Comparison of ENCODE assay signal across 1 cellular context in genomic region chr10:72297281-72297967, GRCh38.
TF ChIP-seq lines count a peak whose summit lies in the region.

No MANE protein-coding gene starts in this region.

TF ChIP-seq in GM12878, 131 proteins besides CTCF, POLR2A, EP300 and RAD21 (continued from another document):
- TF ChIP-seq FOS (IDR thresholded peaks at IDR 0.05; ENCODE audit: borderline replicate concordance, extremely low read depth, insufficient read length): no peak
- peak; percentile 100 for TF ChIP-seq GATAD2B (conservative IDR thresholded peaks at IDR 0.05; ENCODE audit: low read depth)
- TF ChIP-seq IRF5 (IDR thresholded peaks at IDR 0.05; ENCODE audit: borderline replicate concordance): peak; percentile 91
- TF ChIP-seq YBX1 (IDR thresholded peaks at IDR 0.05): no peak
- TF ChIP-seq, protein P1, sequence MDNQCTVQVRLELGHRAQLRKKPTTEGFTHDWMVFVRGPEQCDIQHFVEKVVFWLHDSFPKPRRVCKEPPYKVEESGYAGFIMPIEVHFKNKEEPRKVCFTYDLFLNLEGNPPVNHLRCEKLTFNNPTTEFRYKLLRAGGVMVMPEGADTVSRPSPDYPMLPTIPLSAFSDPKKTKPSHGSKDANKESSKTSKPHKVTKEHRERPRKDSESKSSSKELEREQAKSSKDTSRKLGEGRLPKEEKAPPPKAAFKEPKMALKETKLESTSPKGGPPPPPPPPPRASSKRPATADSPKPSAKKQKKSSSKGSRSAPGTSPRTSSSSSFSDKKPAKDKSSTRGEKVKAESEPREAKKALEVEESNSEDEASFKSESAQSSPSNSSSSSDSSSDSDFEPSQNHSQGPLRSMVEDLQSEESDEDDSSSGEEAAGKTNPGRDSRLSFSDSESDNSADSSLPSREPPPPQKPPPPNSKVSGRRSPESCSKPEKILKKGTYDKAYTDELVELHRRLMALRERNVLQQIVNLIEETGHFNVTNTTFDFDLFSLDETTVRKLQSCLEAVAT (IDR thresholded peaks at IDR 0.05): peak; percentile 98
- TF ChIP-seq, protein P2, sequence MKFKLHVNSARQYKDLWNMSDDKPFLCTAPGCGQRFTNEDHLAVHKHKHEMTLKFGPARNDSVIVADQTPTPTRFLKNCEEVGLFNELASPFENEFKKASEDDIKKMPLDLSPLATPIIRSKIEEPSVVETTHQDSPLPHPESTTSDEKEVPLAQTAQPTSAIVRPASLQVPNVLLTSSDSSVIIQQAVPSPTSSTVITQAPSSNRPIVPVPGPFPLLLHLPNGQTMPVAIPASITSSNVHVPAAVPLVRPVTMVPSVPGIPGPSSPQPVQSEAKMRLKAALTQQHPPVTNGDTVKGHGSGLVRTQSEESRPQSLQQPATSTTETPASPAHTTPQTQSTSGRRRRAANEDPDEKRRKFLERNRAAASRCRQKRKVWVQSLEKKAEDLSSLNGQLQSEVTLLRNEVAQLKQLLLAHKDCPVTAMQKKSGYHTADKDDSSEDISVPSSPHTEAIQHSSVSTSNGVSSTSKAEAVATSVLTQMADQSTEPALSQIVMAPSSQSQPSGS (IDR thresholded peaks at IDR 0.05; ENCODE audit: low read length): peak; percentile 96
- no peak for TF ChIP-seq ESRRA (IDR thresholded peaks at IDR 0.05; ENCODE audit: low read length)
- peak; percentile 97 for TF ChIP-seq ZBED1 (IDR thresholded peaks at IDR 0.05; ENCODE audit: borderline replicate concordance)
- TF ChIP-seq SRF (IDR thresholded peaks at IDR 0.05; ENCODE audit: low read depth in 2 of 2, low read length in 2 of 2): 0 out of 4 replicates have a peak, but pooled peaks of 1 of the 2 experiments have one; percentile 30
- TF ChIP-seq NFXL1 (IDR thresholded peaks at IDR 0.05; ENCODE audit: borderline replicate concordance): no peak
- TF ChIP-seq, protein P3, sequence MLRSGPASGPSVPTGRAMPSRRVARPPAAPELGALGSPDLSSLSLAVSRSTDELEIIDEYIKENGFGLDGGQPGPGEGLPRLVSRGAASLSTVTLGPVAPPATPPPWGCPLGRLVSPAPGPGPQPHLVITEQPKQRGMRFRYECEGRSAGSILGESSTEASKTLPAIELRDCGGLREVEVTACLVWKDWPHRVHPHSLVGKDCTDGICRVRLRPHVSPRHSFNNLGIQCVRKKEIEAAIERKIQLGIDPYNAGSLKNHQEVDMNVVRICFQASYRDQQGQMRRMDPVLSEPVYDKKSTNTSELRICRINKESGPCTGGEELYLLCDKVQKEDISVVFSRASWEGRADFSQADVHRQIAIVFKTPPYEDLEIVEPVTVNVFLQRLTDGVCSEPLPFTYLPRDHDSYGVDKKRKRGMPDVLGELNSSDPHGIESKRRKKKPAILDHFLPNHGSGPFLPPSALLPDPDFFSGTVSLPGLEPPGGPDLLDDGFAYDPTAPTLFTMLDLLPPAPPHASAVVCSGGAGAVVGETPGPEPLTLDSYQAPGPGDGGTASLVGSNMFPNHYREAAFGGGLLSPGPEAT (IDR thresholded peaks at IDR 0.05; ENCODE audit: low read depth): peak; percentile 99
- TF ChIP-seq POU2F2 (IDR thresholded peaks at IDR 0.05; ENCODE audit: borderline replicate concordance, low read depth, low read length): peak; percentile 96; the same call in 2 of the 3 replicates
- TF ChIP-seq SMAD1 (IDR thresholded peaks at IDR 0.05; ENCODE audit: low read depth, partially characterized antibody): peak; percentile 87
- peak; percentile 91 for TF ChIP-seq SP1 (IDR thresholded peaks at IDR 0.05; ENCODE audit: low read depth, low read length)
- TF ChIP-seq RUNX3 (IDR thresholded peaks at IDR 0.05; ENCODE audit: low read length): peak; percentile 98
- peak; percentile 88 to 92 for TF ChIP-seq BHLHE40 (IDR thresholded peaks at IDR 0.05; ENCODE audit: borderline replicate concordance in 1 of 2, low read depth in 2 of 2, low read length in 1 of 2)
- peak; percentile 98 for TF ChIP-seq TBL1XR1 (IDR thresholded peaks at IDR 0.05; ENCODE audit: low read depth, low read length)
- no peak for TF ChIP-seq ZNF274 (IDR thresholded peaks at IDR 0.05; ENCODE audit: insufficient read depth, insufficient read length)
- peak; percentile 88; the same call in 1 of the 2 replicates for TF ChIP-seq STAT1 (conservative IDR thresholded peaks at IDR 0.05)
- TF ChIP-seq, protein P4, sequence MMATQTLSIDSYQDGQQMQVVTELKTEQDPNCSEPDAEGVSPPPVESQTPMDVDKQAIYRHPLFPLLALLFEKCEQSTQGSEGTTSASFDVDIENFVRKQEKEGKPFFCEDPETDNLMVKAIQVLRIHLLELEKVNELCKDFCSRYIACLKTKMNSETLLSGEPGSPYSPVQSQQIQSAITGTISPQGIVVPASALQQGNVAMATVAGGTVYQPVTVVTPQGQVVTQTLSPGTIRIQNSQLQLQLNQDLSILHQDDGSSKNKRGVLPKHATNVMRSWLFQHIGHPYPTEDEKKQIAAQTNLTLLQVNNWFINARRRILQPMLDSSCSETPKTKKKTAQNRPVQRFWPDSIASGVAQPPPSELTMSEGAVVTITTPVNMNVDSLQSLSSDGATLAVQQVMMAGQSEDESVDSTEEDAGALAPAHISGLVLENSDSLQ (IDR thresholded peaks at IDR 0.05): peak; percentile 40
- no peak for TF ChIP-seq YY1 (IDR thresholded peaks at IDR 0.05; ENCODE audit: low read depth, low read length)
- TF ChIP-seq RELA (IDR thresholded peaks at IDR 0.05; ENCODE audit: borderline replicate concordance, partially characterized antibody): peak; percentile 97
- TF ChIP-seq POLR2AphosphoS5 (IDR thresholded peaks at IDR 0.05; ENCODE audit: low read length): peak; percentile 81
- TF ChIP-seq MEF2B (IDR thresholded peaks at IDR 0.05; ENCODE audit: partially characterized antibody, poor library complexity, severe bottlenecking): peak; percentile 99
- TF ChIP-seq MYB (IDR thresholded peaks at IDR 0.05; ENCODE audit: borderline replicate concordance, low read depth, low read length): peak; percentile 92
